ENCODE assay signal across 1 cellular context in genomic region chr10:44968887-44969400, GRCh38.
TF ChIP-seq lines count a peak whose summit lies in the region.

No MANE protein-coding gene starts in this region.

TF ChIP-seq in SK-N-SH treated with all-trans-retinoic acid at 6 μM for 48 hours, 23 proteins besides CTCF, POLR2A, EP300 and RAD21:
- TF ChIP-seq PPARA (CRISPR knock-in tag; IDR thresholded peaks at IDR 0.05; ENCODE audit: borderline replicate concordance): no peak
- TF ChIP-seq POU6F1 (CRISPR knock-in tag; IDR thresholded peaks at IDR 0.05; ENCODE audit: borderline replicate concordance, low read depth): no peak
- no peak for TF ChIP-seq TSHZ2 (CRISPR knock-in tag; IDR thresholded peaks at IDR 0.05)
- TF ChIP-seq ZFP30 (CRISPR knock-in tag; IDR thresholded peaks at IDR 0.05): no peak
- no peak for TF ChIP-seq ZC3H10 (CRISPR knock-in tag; IDR thresholded peaks at IDR 0.05)
- TF ChIP-seq ESRRG (CRISPR knock-in tag; IDR thresholded peaks at IDR 0.05): no peak
- no peak for TF ChIP-seq ZNF565 (CRISPR knock-in tag; conservative IDR thresholded peaks at IDR 0.05; ENCODE audit: low read depth)
- no peak for TF ChIP-seq ZFP3 (CRISPR knock-in tag; IDR thresholded peaks at IDR 0.05)
- TF ChIP-seq CSRNP3 (CRISPR knock-in tag; IDR thresholded peaks at IDR 0.05): no peak
- no peak for TF ChIP-seq RARB (CRISPR knock-in tag; IDR thresholded peaks at IDR 0.05)
- no peak for TF ChIP-seq TCF4 (CRISPR knock-in tag; IDR thresholded peaks at IDR 0.05; ENCODE audit: borderline replicate concordance)
- no peak for TF ChIP-seq OSR1 (CRISPR knock-in tag; IDR thresholded peaks at IDR 0.05)
- TF ChIP-seq SNAI2 (CRISPR knock-in tag; IDR thresholded peaks at IDR 0.05): no peak
